29 cellular contexts compared by ENCODE assay signal in genomic region chr7:108158766-108159165, GRCh38. TPM values are rescaled to one million over a fixed set of nuclear protein-coding genes. Genes with fewer than 3 reads are reported as not detected.
DNase-seq lines count a peak whose midpoint lies in the region; ATAC-seq, FAIRE-seq and TF ChIP-seq lines count a peak whose summit lies in the region.
"Had no signal": no experiment of that assay in that cellular context is flagged by ENCODE, and none has a peak within 500 bp of the region (broad histone marks: within the 10 kb centered on the region; RNA-seq: fewer than 3 reads in every experiment).

No MANE protein-coding gene starts in this region.

- DNase-seq in GM23248 (peak; percentile 57), RWPE2 (ENCODE audit: low spot score) (no peak), fibroblast of the aortic adventitia (ENCODE audit: low read depth) (peak; percentile 28), small intestine (peak; percentile 63), vagina (ENCODE audit: extremely low spot score in 2 of 2) (no peak), superior temporal gyrus (ENCODE audit: extremely low spot score) (no peak)
- DNase-seq: activated CD4-positive, alpha-beta T cell treated with anti-CD3 and anti-CD28 coated beads for 1 hour; activated CD8-positive, alpha-beta memory T cell treated with anti-CD3 and anti-CD28 coated beads, Interleukin-2, amount 50 U/mL, for 48 hours; activated CD8-positive, alpha-beta T cell treated with anti-CD3 and anti-CD28 coated beads for 36 hours; activated naive CD4-positive, alpha-beta T cell treated with Interleukin-2 at 50 U/mL for 16 hours; COR-L47; DMS53; GDM1; glutamatergic neuron; KG1; natural killer cell; NCI-H1436; NCI-H2081; NCI-H2227 treated with DMSO at 0.1 percent for 48 hours; NCI-H69; stimulated activated CD4-positive, alpha-beta T cell treated with anti-CD3 and anti-CD28 coated beads, Interleukin-4, amount 100 ng/mL, for 24 hours; SW 1271 had no signal

- in situ Hi-C loops in GM23248 (cut with MboI): no loop called here

- TF ChIP-seq CTCF in RWPE2 (IDR thresholded peaks at IDR 0.05; ENCODE audit: poor library complexity, severe bottlenecking): no peak
- TF ChIP-seq CTCF in fibroblast of the aortic adventitia (IDR thresholded peaks at IDR 0.05; ENCODE audit: insufficient read depth, low read length): no peak
- no peak for TF ChIP-seq CTCF in vagina (IDR thresholded peaks at IDR 0.05)

- FAIRE-seq in small intestine (lab: Jason Lieb, UNC): peak; percentile 65

- intact Hi-C loops in vagina (cut with DNase I): no loop called here

- H4K20me1 ChIP-seq in GM23248 (ENCODE audit: insufficient read depth): no peaks in the 10 kb centered on the region; the same call in 1 of the 2 replicates

- H3K4me1 ChIP-seq in GM23248 (ENCODE audit: insufficient read depth): peaks cover 19% of the 10 kb centered on the region
- peaks cover 13% of the 10 kb centered on the region for H3K4me1 ChIP-seq in RWPE2 (ENCODE audit: insufficient read depth, poor library complexity, severe bottlenecking)
- no peaks in the 10 kb centered on the region for H3K4me1 ChIP-seq in small intestine (ENCODE audit: control insufficient read depth in 2 of 2, insufficient read depth in 1 of 2, low read depth in 1 of 2, low read length in 1 of 2)
- no peaks in the 10 kb centered on the region for H3K4me1 ChIP-seq in vagina
- H3K4me1 ChIP-seq: tibial nerve had no signal

- peak; percentile 72 for ATAC-seq in RWPE2 (ENCODE audit: low read depth)
- ATAC-seq in GM18517 (IDR thresholded peaks at IDR 0.05; ENCODE audit: unreplicated experiment): no peak
- ATAC-seq: activated CD8-positive, alpha-beta T cell treated with anti-CD3 and anti-CD28 coated beads for 36 hours; GM23338; natural killer cell; Panc1 had no signal

- H3K9me3 ChIP-seq in GM23248 (ENCODE audit: low read depth) (no peaks in the 10 kb centered on the region), RWPE2 (ENCODE audit: severe bottlenecking) (no peaks in the 10 kb centered on the region), small intestine (ENCODE audit: control insufficient read depth, low read depth) (no peaks in the 10 kb centered on the region), vagina (no peaks in the 10 kb centered on the region)
- H3K9me3 ChIP-seq: tibial nerve had no signal

- H3K9ac ChIP-seq in GM23248: no peak overlapping the region

- no peaks in the 10 kb centered on the region for H3K27me3 ChIP-seq in GM23248 (replicated peaks; ENCODE audit: insufficient read depth)
- no peaks in the 10 kb centered on the region for H3K27me3 ChIP-seq in RWPE2 (ENCODE audit: insufficient read depth, poor library complexity, severe bottlenecking)
- peaks cover 0 to 1% of the 10 kb centered on the region in 2 donors for H3K27me3 ChIP-seq in small intestine (ENCODE audit: control insufficient read depth in 2 of 2, insufficient read depth in 2 of 2, low read length in 2 of 2)
- no peaks in the 10 kb centered on the region for H3K27me3 ChIP-seq in vagina
- H3K27me3 ChIP-seq: tibial nerve had no signal

- no peak overlapping the region for H2AFZ ChIP-seq in GM23248
- H2AFZ ChIP-seq: GM23338 had no signal

- no peak overlapping the region for H3K4me3 ChIP-seq in GM23248
- no peak overlapping the region for H3K4me3 ChIP-seq in RWPE2 (ENCODE audit: severe bottlenecking)
- no peak overlapping the region for H3K4me3 ChIP-seq in fibroblast of the aortic adventitia (ENCODE audit: low read depth, low read length)
- H3K4me3 ChIP-seq in small intestine (ENCODE audit: low read depth in 1 of 2, low read length in 2 of 2): no peak overlapping the region
- no peak overlapping the region for H3K4me3 ChIP-seq in vagina
- H3K4me3 ChIP-seq: GM23338, tibial nerve had no signal

- H3K4me2 ChIP-seq in GM23248 (ENCODE audit: unreplicated experiment): no peak overlapping the region
- H3K4me2 ChIP-seq: GM23338 had no signal

- WGBS in GM23248 (ENCODE audit: low coverage in 1 of 2, low lambda C conversion rate in 2 of 2, missing lambda C conversion rate in 2 of 2), 2 experiments: 11 to 15% methylated on average over 1 of the region's 1 CpG
- WGBS in small intestine, 3 donors: 4 to 41% (median 25%) methylated on average over 1 of the region's 1 CpG

- H3K79me2 ChIP-seq in GM23248 (ENCODE audit: insufficient read depth): no peaks in the 10 kb centered on the region

- H3K9me2 ChIP-seq in GM23248 (ENCODE audit: insufficient read depth): no peaks in the 10 kb centered on the region

- TF ChIP-seq POLR2A in vagina (IDR thresholded peaks at IDR 0.05): no peak

- H3F3A ChIP-seq in GM23248 (ENCODE audit: insufficient read depth): no peaks in the 10 kb centered on the region

- H3K36me3 ChIP-seq in GM23248 (ENCODE audit: low read depth) (no peaks in the 10 kb centered on the region), RWPE2 (ENCODE audit: low read depth) (no peaks in the 10 kb centered on the region), small intestine (ENCODE audit: control insufficient read depth in 2 of 2, insufficient read depth in 2 of 2, low read length in 2 of 2) (no peaks in the 10 kb centered on the region), vagina (no peaks in the 10 kb centered on the region)
- H3K36me3 ChIP-seq: tibial nerve had no signal

- H3K27ac ChIP-seq in GM23248 (no peak overlapping the region), RWPE2 (ENCODE audit: poor library complexity, severe bottlenecking) (no peak overlapping the region), small intestine (ENCODE audit: low read depth in 1 of 2, low read length in 1 of 2) (no peak overlapping the region), vagina (no peak overlapping the region)
- H3K27ac ChIP-seq: C4-2B, tibial nerve had no signal

RNA-seq across cellular contexts. Expression of gene LAMB4, which starts 28.6 kb away (rescaled TPM):
- not detected in 2 replicates for total RNA-seq in GM23248 (2014; rRNA removed; shearing (Covaris generic))
- polyA plus RNA-seq in GM23248 (2016; fragmentation: Nextera tagmentation; extraction: Ambion mirVana): 0.08 and 0.16 TPM in 2 replicates
- 0.08 and 0.45 TPM in 2 replicates for total RNA-seq in fibroblast of the aortic adventitia (ENCODE audit: low replicate concordance)
- 1 to 10 TPM in 1 of 3 donors, under 1 TPM in 2; 0.12 to 3.5 (median 0.89) TPM for polyA plus RNA-seq in small intestine
- total RNA-seq in vagina: 0.74 TPM
- total RNA-seq: activated CD8-positive, alpha-beta T cell treated with anti-CD3 and anti-CD28 coated beads for 36 hours; activated T-helper 1 cell treated with anti-CD3 and anti-CD28 coated beads, Interleukin-12 subunit alpha, Interleukin-12 subunit beta, Interleukin-2, Interleukin-4 antibody, amounts not matched to agents 30 ng/mL and 10 ng/mL and 1 ng/mL, durations not matched to agents 14 hours and 24 hours and 36 hours; chondrocyte; GM23338; natural killer cell had no signal
- polyA plus RNA-seq: GM23338 had no signal

Comparison
In these comparisons a context has a peak if more than half of its experiments do, and no peak if none do; other contexts are left out.
1. DNase-seq: peak in GM23248 (single experiment), fibroblast of the aortic adventitia (single experiment) and small intestine (single experiment); none in RWPE2 (single experiment), vagina (0 of 2) and superior temporal gyrus (single experiment).